In the genomic region with DNA sequence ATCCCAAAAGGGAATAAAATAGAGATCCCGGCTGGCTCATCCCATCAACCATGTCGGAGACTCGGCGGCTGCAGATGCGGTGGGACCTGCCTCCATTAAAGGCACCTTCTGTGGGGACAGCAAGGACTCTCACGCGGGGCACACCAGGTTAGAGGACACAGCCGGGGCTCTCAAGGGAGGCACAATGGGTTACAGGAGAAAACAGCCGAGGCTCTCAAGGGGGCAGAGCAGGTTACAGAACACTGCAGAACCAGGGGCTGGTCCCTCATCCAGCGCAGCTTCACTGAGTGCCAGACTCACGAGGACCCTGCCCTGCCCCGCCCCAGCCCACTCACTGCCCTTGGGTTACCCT, we compare ENCODE assay signal across 8 cellular contexts. TPM values are rescaled to one million over a fixed set of nuclear protein-coding genes. Genes with fewer than 3 reads are reported as not detected.
A peak's percentile ranks its signal among the peaks of the same experiment; 100 is the strongest.
DNase-seq lines count a peak whose midpoint lies in the region; ATAC-seq and TF ChIP-seq lines count a peak whose summit lies in the region.
"Not testable (repeated sequence)": the region's sequence is repeated elsewhere in the genome, so short reads cannot be mapped to it uniquely, and the experiment has no call there.
"Had no signal": no experiment of that assay in that cellular context is flagged by ENCODE, and none has a peak within 500 bp of the region (broad histone marks: within the 10 kb centered on the region; RNA-seq: fewer than 3 reads in every experiment).

No MANE protein-coding gene starts in this region.

- intact Hi-C loops in left cardiac atrium (cut with DNase I): not testable (repeated sequence)

- ATAC-seq in left cardiac atrium, left lobe of liver: not testable (repeated sequence)

- not testable (repeated sequence) for TF ChIP-seq CTCF in osteocyte (IDR thresholded peaks at IDR 0.05); type B pancreatic cell (conservative IDR thresholded peaks at IDR 0.05)

- peak overlapping the region; percentile 19 for H3K27ac ChIP-seq in cingulate gyrus (ENCODE audit: low read depth, low read length)

- CTCF ChIA-PET in activated CD4-positive, alpha-beta memory T cell treated with anti-CD3 and anti-CD28 coated beads, Interleukin-2, amount 10 ng/mL, durations not matched to agents 7 days and 5 days (lab: Charles Lee): not testable (repeated sequence)

- DNase-seq in activated CD4-positive, alpha-beta memory T cell treated with anti-CD3 and anti-CD28 coated beads, Interleukin-2, amount 10 ng/mL, durations not matched to agents 7 days and 5 days: peak; percentile 14
- DNase-seq in activated CD8-positive, alpha-beta memory T cell treated with anti-CD3 and anti-CD28 coated beads, Interleukin-2, amount 50 U/mL, for 48 hours: peak; percentile 53
- DNase-seq in left cardiac atrium (peak; percentile 17), left lobe of liver (ENCODE audit: low spot score) (peak; percentile 30), osteocyte (ENCODE audit: extremely low spot score, unreplicated experiment) (peak; percentile 80), type B pancreatic cell (ENCODE audit: extremely low spot score, unreplicated experiment) (peak; percentile 64)

- H3K4me1 Mint-ChIP-seq in activated CD4-positive, alpha-beta memory T cell treated with anti-CD3 and anti-CD28 coated beads, Interleukin-2, amount 10 ng/mL, durations not matched to agents 7 days and 5 days; osteocyte (ENCODE audit: unreplicated experiment); type B pancreatic cell (ENCODE audit: unreplicated experiment): not testable (repeated sequence)

- H3K27me3 Mint-ChIP-seq in activated CD4-positive, alpha-beta memory T cell treated with anti-CD3 and anti-CD28 coated beads, Interleukin-2, amount 10 ng/mL, durations not matched to agents 7 days and 5 days; osteocyte (ENCODE audit: unreplicated experiment); type B pancreatic cell: not testable (repeated sequence)

- POLR2A ChIA-PET in activated CD4-positive, alpha-beta memory T cell treated with anti-CD3 and anti-CD28 coated beads, Interleukin-2, amount 10 ng/mL, durations not matched to agents 7 days and 5 days (lab: Charles Lee): not testable (repeated sequence)

- not testable (repeated sequence) for H3K36me3 Mint-ChIP-seq in activated CD4-positive, alpha-beta memory T cell treated with anti-CD3 and anti-CD28 coated beads, Interleukin-2, amount 10 ng/mL, durations not matched to agents 7 days and 5 days (ENCODE audit: low read depth); osteocyte (ENCODE audit: unreplicated experiment); type B pancreatic cell

- H3K4me3 Mint-ChIP-seq in activated CD4-positive, alpha-beta memory T cell treated with anti-CD3 and anti-CD28 coated beads, Interleukin-2, amount 10 ng/mL, durations not matched to agents 7 days and 5 days; osteocyte (ENCODE audit: unreplicated experiment); type B pancreatic cell: not testable (repeated sequence)

- H3K27ac Mint-ChIP-seq in activated CD4-positive, alpha-beta memory T cell treated with anti-CD3 and anti-CD28 coated beads, Interleukin-2, amount 10 ng/mL, durations not matched to agents 7 days and 5 days; osteocyte (ENCODE audit: unreplicated experiment); type B pancreatic cell: not testable (repeated sequence)

- H3K9me3 Mint-ChIP-seq in activated CD4-positive, alpha-beta memory T cell treated with anti-CD3 and anti-CD28 coated beads, Interleukin-2, amount 10 ng/mL, durations not matched to agents 7 days and 5 days; osteocyte (ENCODE audit: unreplicated experiment); type B pancreatic cell: not testable (repeated sequence)

RNA-seq across cellular contexts. Expression of gene TPPP, which starts 7.0 kb away (rescaled TPM):
- under 1 TPM; 0.10 to 0.15 TPM for total RNA-seq in activated CD4-positive, alpha-beta memory T cell treated with anti-CD3 and anti-CD28 coated beads, Interleukin-2, amount 10 ng/mL, durations not matched to agents 7 days and 5 days
- total RNA-seq in left cardiac atrium (10 to 100 TPM; 15.5 to 25.0 TPM), left lobe of liver (4.1 TPM), osteocyte (0.13 and 0.16 TPM in 2 replicates), type B pancreatic cell (ENCODE audit: low replicate concordance) (3.6 and 5.0 TPM in 2 replicates)
- total RNA-seq: GM23248 had no signal

Comparison
In these comparisons a context has a peak if more than half of its experiments do, and no peak if none do; other contexts are left out.
1. DNase-seq: peak in every context shown above with its lines; median percentile 80 in osteocyte; 64 in type B pancreatic cell; 53 in activated CD8-positive, alpha-beta memory T cell treated with anti-CD3 and anti-CD28 coated beads, Interleukin-2, amount 50 U/mL, for 48 hours; 30 in left lobe of liver; 17 in left cardiac atrium; 14 in activated CD4-positive, alpha-beta memory T cell treated with anti-CD3 and anti-CD28 coated beads, Interleukin-2, amount 10 ng/mL, durations not matched to agents 7 days and 5 days.